Comparison of ENCODE assay signal across 3 cellular contexts in the genomic region with DNA sequence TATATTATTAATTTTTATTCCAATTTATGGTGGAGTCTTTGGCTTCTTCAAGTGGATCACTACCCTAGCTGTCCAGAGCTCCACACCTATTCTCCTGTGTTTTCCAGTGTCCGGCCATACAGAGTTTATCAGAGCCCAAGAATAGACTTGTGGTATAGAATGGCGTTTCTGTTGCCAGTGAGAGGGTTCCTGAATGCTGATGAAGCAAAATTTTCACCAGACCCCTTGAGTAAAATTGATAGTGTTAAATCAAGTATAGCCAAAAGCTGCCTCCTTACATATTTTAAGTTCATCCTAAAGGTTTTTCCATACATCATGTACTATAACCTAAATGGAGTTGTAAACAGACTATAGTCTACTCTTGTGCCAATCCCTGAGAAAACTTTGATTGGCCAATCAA.
TF ChIP-seq lines count a peak whose summit lies in the region.

No MANE protein-coding gene starts in this region.

TF ChIP-seq in HepG2, 621 proteins besides CTCF, POLR2A, EP300 and RAD21:
- TF ChIP-seq MAFK (conservative IDR thresholded peaks at IDR 0.05 in 1 of 2, IDR thresholded peaks at IDR 0.05 in 1 of 2; ENCODE audit: low read length in 2 of 2) (peak; percentile 51 to 86; a peak in 3 of 4 replicates), ZNF75D (CRISPR knock-in tag; IDR thresholded peaks at IDR 0.05; ENCODE audit: borderline replicate concordance) (no peak), MAFF (IDR thresholded peaks at IDR 0.05; ENCODE audit: low read depth, low read length) (peak; percentile 67)
TF ChIP-seq in HepG2: peak in this region for 2.

TF ChIP-seq in IMR-90, 13 proteins besides CTCF, POLR2A, EP300 and RAD21:
- TF ChIP-seq MAFK (IDR thresholded peaks at IDR 0.05; ENCODE audit: low read depth, low read length): peak; percentile 54
- TF ChIP-seq FOS (IDR thresholded peaks at IDR 0.05; ENCODE audit: low read depth, low read length): no peak
- TF ChIP-seq MAZ (IDR thresholded peaks at IDR 0.05; ENCODE audit: borderline replicate concordance, low read depth, low read length): no peak

TF ChIP-seq in K562, 482 proteins besides CTCF, POLR2A, EP300 and RAD21:
- TF ChIP-seq MAFK (IDR thresholded peaks at IDR 0.05; ENCODE audit: low read length) (peak; percentile 38; the same call in 1 of the 2 replicates), PATZ1 (CRISPR knock-in tag; IDR thresholded peaks at IDR 0.05; ENCODE audit: borderline replicate concordance) (no peak), ZNF75A (CRISPR knock-in tag; IDR thresholded peaks at IDR 0.05) (no peak), STAG1 (CRISPR knock-in tag; IDR thresholded peaks at IDR 0.05; ENCODE audit: borderline replicate concordance) (no peak), MAFF (IDR thresholded peaks at IDR 0.05; ENCODE audit: low read length) (peak; percentile 19; the same call in 1 of the 2 replicates)
- TF ChIP-seq, protein P1, sequence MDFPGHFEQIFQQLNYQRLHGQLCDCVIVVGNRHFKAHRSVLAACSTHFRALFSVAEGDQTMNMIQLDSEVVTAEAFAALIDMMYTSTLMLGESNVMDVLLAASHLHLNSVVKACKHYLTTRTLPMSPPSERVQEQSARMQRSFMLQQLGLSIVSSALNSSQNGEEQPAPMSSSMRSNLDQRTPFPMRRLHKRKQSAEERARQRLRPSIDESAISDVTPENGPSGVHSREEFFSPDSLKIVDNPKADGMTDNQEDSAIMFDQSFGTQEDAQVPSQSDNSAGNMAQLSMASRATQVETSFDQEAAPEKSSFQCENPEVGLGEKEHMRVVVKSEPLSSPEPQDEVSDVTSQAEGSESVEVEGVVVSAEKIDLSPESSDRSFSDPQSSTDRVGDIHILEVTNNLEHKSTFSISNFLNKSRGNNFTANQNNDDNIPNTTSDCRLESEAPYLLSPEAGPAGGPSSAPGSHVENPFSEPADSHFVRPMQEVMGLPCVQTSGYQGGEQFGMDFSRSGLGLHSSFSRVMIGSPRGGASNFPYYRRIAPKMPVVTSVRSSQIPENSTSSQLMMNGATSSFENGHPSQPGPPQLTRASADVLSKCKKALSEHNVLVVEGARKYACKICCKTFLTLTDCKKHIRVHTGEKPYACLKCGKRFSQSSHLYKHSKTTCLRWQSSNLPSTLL (IDR thresholded peaks at IDR 0.05): no peak
